Comparison of ENCODE assay signal across 1 cellular context in genomic region chr16:26969589-26970217, GRCh38.
TF ChIP-seq lines count a peak whose summit lies in the region.

No MANE protein-coding gene starts in this region.

TF ChIP-seq in K562, 482 proteins besides CTCF, POLR2A, EP300 and RAD21 (continued from another document and continues in another):
- TF ChIP-seq, protein P1, sequence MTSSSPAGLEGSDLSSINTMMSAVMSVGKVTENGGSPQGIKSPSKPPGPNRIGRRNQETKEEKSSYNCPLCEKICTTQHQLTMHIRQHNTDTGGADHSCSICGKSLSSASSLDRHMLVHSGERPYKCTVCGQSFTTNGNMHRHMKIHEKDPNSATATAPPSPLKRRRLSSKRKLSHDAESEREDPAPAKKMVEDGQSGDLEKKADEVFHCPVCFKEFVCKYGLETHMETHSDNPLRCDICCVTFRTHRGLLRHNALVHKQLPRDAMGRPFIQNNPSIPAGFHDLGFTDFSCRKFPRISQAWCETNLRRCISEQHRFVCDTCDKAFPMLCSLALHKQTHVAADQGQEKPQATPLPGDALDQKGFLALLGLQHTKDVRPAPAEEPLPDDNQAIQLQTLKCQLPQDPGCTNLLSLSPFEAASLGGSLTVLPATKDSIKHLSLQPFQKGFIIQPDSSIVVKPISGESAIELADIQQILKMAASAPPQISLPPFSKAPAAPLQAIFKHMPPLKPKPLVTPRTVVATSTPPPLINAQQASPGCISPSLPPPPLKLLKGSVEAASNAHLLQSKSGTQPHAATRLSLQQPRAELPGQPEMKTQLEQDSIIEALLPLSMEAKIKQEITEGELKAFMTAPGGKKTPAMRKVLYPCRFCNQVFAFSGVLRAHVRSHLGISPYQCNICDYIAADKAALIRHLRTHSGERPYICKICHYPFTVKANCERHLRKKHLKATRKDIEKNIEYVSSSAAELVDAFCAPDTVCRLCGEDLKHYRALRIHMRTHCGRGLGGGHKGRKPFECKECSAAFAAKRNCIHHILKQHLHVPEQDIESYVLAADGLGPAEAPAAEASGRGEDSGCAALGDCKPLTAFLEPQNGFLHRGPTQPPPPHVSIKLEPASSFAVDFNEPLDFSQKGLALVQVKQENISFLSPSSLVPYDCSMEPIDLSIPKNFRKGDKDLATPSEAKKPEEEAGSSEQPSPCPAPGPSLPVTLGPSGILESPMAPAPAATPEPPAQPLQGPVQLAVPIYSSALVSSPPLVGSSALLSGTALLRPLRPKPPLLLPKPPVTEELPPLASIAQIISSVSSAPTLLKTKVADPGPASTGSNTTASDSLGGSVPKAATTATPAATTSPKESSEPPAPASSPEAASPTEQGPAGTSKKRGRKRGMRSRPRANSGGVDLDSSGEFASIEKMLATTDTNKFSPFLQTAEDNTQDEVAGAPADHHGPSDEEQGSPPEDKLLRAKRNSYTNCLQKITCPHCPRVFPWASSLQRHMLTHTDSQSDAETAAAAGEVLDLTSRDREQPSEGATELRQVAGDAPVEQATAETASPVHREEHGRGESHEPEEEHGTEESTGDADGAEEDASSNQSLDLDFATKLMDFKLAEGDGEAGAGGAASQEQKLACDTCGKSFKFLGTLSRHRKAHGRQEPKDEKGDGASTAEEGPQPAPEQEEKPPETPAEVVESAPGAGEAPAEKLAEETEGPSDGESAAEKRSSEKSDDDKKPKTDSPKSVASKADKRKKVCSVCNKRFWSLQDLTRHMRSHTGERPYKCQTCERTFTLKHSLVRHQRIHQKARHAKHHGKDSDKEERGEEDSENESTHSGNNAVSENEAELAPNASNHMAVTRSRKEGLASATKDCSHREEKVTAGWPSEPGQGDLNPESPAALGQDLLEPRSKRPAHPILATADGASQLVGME (CRISPR knock-in tag; IDR thresholded peaks at IDR 0.05), result no peak
- TF ChIP-seq LCOR (CRISPR knock-in tag; IDR thresholded peaks at IDR 0.05) (no peak), ZNF766 (CRISPR knock-in tag; conservative IDR thresholded peaks at IDR 0.05) (peak; percentile 98), ARHGAP35 (IDR thresholded peaks at IDR 0.05; ENCODE audit: partially characterized antibody) (no peak), NCOA1 (IDR thresholded peaks at IDR 0.05; ENCODE audit: low read depth) (no peak), BHLHE40 (IDR thresholded peaks at IDR 0.05; ENCODE audit: low read length) (no peak), NFE2L1 (tag; IDR thresholded peaks at IDR 0.05; ENCODE audit: borderline replicate concordance, low read depth) (peak; percentile 92), GTF2E2 (tag; IDR thresholded peaks at IDR 0.05) (no peak), ZBTB5 (IDR thresholded peaks at IDR 0.05) (no peak), PKNOX1 (IDR thresholded peaks at IDR 0.05) (peak; percentile 63; the same call in 1 of the 2 replicates), KLF13 (tag; IDR thresholded peaks at IDR 0.05; ENCODE audit: borderline replicate concordance, low read depth) (peak; percentile 83), POLR2H (tag; IDR thresholded peaks at IDR 0.05; ENCODE audit: low read depth) (peak; percentile 79), ZNF699 (CRISPR knock-in tag; IDR thresholded peaks at IDR 0.05; ENCODE audit: insufficient replicate concordance) (no peak), KLF10 (CRISPR knock-in tag; IDR thresholded peaks at IDR 0.05) (no peak), ZC3H4 (CRISPR knock-in tag; IDR thresholded peaks at IDR 0.05; ENCODE audit: borderline replicate concordance) (no peak), BACH1 (tag; IDR thresholded peaks at IDR 0.05) (peak; percentile 88), MAFG (tag; conservative IDR thresholded peaks at IDR 0.05) (peak; percentile 48; the same call in 1 of the 2 replicates), CXXC5 (CRISPR knock-in tag; IDR thresholded peaks at IDR 0.05) (no peak), KLF6 (CRISPR knock-in tag; IDR thresholded peaks at IDR 0.05; ENCODE audit: borderline replicate concordance) (peak; percentile 85; the same call in 1 of the 2 replicates), TCF7 (IDR thresholded peaks at IDR 0.05; ENCODE audit: borderline replicate concordance) (no peak), CHD4 (IDR thresholded peaks at IDR 0.05; ENCODE audit: insufficient read depth, insufficient replicate concordance, low read depth, low read length, poor library complexity, severe bottlenecking) (no peak), REST (CRISPR knock-in tag; IDR thresholded peaks at IDR 0.05; ENCODE audit: low read depth) (no peak), NR4A1 (CRISPR knock-in tag; IDR thresholded peaks at IDR 0.05) (no peak), NR4A1 (tag; IDR thresholded peaks at IDR 0.05) (peak; percentile 100), SP1 (CRISPR knock-in tag; IDR thresholded peaks at IDR 0.05) (no peak), SRSF7 (optimal IDR thresholded peaks at IDR 0.05; ENCODE audit: low read depth, low read length) (no peak), NR2C2 (CRISPR knock-in tag; IDR thresholded peaks at IDR 0.05) (no peak), NR2C2 (tag; IDR thresholded peaks at IDR 0.05) (peak; percentile 67), RAD51 (IDR thresholded peaks at IDR 0.05; ENCODE audit: borderline replicate concordance, low read depth) (no peak), PHF21A (IDR thresholded peaks at IDR 0.05; ENCODE audit: borderline replicate concordance, low read depth) (no peak), ATF7 (IDR thresholded peaks at IDR 0.05) (no peak), NFIX (CRISPR knock-in tag; IDR thresholded peaks at IDR 0.05; ENCODE audit: low read depth) (no peak), SREBF1 (IDR thresholded peaks at IDR 0.05; ENCODE audit: borderline replicate concordance, low read depth, low read length) (no peak), NFE2 (IDR thresholded peaks at IDR 0.05; ENCODE audit: low read depth) (no peak), KDM4B (IDR thresholded peaks at IDR 0.05; ENCODE audit: borderline replicate concordance in 2 of 2, low read depth in 1 of 2) (no peak), KLF1 (tag; IDR thresholded peaks at IDR 0.05) (peak; percentile 91), SMAD4 (CRISPR knock-in tag; conservative IDR thresholded peaks at IDR 0.05) (0 out of 2 replicates have a peak, but pooled peaks have one; percentile 36), ETV1 (tag; conservative IDR thresholded peaks at IDR 0.05; ENCODE audit: low read depth) (peak; percentile 68; the same call in 1 of the 2 replicates), HNRNPK (IDR thresholded peaks at IDR 0.05; ENCODE audit: low read depth, low read length, poor library complexity, severe bottlenecking) (no peak)
- TF ChIP-seq, protein P2, sequence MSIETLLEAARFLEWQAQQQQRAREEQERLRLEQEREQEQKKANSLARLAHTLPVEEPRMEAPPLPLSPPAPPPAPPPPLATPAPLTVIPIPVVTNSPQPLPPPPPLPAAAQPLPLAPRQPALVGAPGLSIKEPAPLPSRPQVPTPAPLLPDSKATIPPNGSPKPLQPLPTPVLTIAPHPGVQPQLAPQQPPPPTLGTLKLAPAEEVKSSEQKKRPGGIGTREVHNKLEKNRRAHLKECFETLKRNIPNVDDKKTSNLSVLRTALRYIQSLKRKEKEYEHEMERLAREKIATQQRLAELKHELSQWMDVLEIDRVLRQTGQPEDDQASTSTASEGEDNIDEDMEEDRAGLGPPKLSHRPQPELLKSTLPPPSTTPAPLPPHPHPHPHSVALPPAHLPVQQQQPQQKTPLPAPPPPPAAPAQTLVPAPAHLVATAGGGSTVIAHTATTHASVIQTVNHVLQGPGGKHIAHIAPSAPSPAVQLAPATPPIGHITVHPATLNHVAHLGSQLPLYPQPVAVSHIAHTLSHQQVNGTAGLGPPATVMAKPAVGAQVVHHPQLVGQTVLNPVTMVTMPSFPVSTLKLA (conservative IDR thresholded peaks at IDR 0.05), result no peak
- TF ChIP-seq, protein P3, sequence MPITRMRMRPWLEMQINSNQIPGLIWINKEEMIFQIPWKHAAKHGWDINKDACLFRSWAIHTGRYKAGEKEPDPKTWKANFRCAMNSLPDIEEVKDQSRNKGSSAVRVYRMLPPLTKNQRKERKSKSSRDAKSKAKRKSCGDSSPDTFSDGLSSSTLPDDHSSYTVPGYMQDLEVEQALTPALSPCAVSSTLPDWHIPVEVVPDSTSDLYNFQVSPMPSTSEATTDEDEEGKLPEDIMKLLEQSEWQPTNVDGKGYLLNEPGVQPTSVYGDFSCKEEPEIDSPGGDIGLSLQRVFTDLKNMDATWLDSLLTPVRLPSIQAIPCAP (CRISPR knock-in tag; IDR thresholded peaks at IDR 0.05; ENCODE audit: borderline replicate concordance), result no peak
- TF ChIP-seq, protein P4, sequence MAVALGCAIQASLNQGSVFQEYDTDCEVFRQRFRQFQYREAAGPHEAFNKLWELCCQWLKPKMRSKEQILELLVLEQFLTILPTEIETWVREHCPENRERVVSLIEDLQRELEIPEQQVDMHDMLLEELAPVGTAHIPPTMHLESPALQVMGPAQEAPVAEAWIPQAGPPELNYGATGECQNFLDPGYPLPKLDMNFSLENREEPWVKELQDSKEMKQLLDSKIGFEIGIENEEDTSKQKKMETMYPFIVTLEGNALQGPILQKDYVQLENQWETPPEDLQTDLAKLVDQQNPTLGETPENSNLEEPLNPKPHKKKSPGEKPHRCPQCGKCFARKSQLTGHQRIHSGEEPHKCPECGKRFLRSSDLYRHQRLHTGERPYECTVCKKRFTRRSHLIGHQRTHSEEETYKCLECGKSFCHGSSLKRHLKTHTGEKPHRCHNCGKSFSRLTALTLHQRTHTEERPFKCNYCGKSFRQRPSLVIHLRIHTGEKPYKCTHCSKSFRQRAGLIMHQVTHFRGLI (CRISPR knock-in tag; IDR thresholded peaks at IDR 0.05), result peak; percentile 80
- TF ChIP-seq, protein P5, sequence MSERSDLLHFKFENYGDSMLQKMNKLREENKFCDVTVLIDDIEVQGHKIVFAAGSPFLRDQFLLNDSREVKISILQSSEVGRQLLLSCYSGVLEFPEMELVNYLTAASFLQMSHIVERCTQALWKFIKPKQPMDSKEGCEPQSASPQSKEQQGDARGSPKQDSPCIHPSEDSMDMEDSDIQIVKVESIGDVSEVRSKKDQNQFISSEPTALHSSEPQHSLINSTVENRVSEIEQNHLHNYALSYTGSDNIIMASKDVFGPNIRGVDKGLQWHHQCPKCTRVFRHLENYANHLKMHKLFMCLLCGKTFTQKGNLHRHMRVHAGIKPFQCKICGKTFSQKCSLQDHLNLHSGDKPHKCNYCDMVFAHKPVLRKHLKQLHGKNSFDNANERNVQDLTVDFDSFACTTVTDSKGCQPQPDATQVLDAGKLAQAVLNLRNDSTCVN (CRISPR knock-in tag; IDR thresholded peaks at IDR 0.05), result peak; percentile 89; the same call in 1 of the 2 replicates
- TF ChIP-seq, protein P6, sequence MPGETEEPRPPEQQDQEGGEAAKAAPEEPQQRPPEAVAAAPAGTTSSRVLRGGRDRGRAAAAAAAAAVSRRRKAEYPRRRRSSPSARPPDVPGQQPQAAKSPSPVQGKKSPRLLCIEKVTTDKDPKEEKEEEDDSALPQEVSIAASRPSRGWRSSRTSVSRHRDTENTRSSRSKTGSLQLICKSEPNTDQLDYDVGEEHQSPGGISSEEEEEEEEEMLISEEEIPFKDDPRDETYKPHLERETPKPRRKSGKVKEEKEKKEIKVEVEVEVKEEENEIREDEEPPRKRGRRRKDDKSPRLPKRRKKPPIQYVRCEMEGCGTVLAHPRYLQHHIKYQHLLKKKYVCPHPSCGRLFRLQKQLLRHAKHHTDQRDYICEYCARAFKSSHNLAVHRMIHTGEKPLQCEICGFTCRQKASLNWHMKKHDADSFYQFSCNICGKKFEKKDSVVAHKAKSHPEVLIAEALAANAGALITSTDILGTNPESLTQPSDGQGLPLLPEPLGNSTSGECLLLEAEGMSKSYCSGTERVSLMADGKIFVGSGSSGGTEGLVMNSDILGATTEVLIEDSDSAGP (CRISPR knock-in tag; IDR thresholded peaks at IDR 0.05), result no peak
- TF ChIP-seq, protein P7, sequence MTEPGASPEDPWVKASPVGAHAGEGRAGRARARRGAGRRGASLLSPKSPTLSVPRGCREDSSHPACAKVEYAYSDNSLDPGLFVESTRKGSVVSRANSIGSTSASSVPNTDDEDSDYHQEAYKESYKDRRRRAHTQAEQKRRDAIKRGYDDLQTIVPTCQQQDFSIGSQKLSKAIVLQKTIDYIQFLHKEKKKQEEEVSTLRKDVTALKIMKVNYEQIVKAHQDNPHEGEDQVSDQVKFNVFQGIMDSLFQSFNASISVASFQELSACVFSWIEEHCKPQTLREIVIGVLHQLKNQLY (CRISPR knock-in tag; conservative IDR thresholded peaks at IDR 0.05), result no peak
